In genomic region chr10:33216661-33217427, GRCh38 we compare ENCODE assay signal across 11 cellular contexts.
DNase-seq lines count a peak whose midpoint lies in the region; ATAC-seq and TF ChIP-seq lines count a peak whose summit lies in the region.
"Had no signal": no experiment of that assay in that cellular context is flagged by ENCODE, and none has a peak within 500 bp of the region (broad histone marks: within the 10 kb centered on the region; RNA-seq: fewer than 3 reads in every experiment).

No MANE protein-coding gene starts in this region.

- peak overlapping the region; percentile 15 for H2BK5ac ChIP-seq in IMR-90 (ENCODE audit: low read depth, low read length, poor library complexity, severe bottlenecking)

- H3K56ac ChIP-seq in IMR-90 (ENCODE audit: extremely low read depth, insufficient read depth, low read length) = no peak overlapping the region

- in situ Hi-C loops in IMR-90 (cut with MboI; ENCODE audit: low sequenced_read_pairs) = no loop called here

- H2BK15ac ChIP-seq in IMR-90 (ENCODE audit: low read depth, low read length) = no peak overlapping the region; the same call in 2 of the 3 replicates

- H2AK5ac ChIP-seq in IMR-90 (ENCODE audit: low read depth, low read length) = no peak overlapping the region

- no TSS peak for BruUV-seq in Caco-2 (replicated peaks; lab: Mats Ljungman, UMichigan)
- BruUV-seq in IMR-90 (replicated peaks; lab: Mats Ljungman, UMichigan) = no TSS peak

- TF ChIP-seq POLR2A in IMR-90 (IDR thresholded peaks at IDR 0.05; ENCODE audit: low read depth, low read length) = no peak

- no peak overlapping the region for H3K4me3 Mint-ChIP-seq in Caco-2 (ENCODE audit: unreplicated experiment)
- H3K4me3 Mint-ChIP-seq: activated naive CD4-positive, alpha-beta T cell treated with anti-CD3 and anti-CD28 coated beads, Interleukin-2, amount 10 ng/mL, durations not matched to agents 7 days and 5 days had no signal

- dilution Hi-C loops in IMR-90 (cut with HindIII; ENCODE audit: low sequenced_read_pairs, unreplicated experiment) = no loop called here

- TF ChIP-seq CTCF in Caco-2 (IDR thresholded peaks at IDR 0.05; ENCODE audit: insufficient read depth in 1 of 2, low read depth in 1 of 2, low read length in 1 of 2, severe bottlenecking in 1 of 2, unreplicated experiment in 1 of 2) (no peak), IMR-90 (conservative IDR thresholded peaks at IDR 0.05; ENCODE audit: low read depth, low read length) (no peak)

- H2AFZ ChIP-seq in IMR-90 (replicated peaks; ENCODE audit: low read length, poor library complexity) = no peak overlapping the region

- peak overlapping the region; percentile 39; the same call in 1 of the 2 replicates for H3K14ac ChIP-seq in IMR-90 (replicated peaks; ENCODE audit: low read depth, low read length)

- peak overlapping the region; percentile 36; the same call in 1 of the 2 replicates for H4K5ac ChIP-seq in IMR-90 (ENCODE audit: low read depth, low read length)

- intact Hi-C loops in Caco-2 (cut with micrococcal nuclease; ENCODE audit: unreplicated experiment) (no loop called here), IMR-90 (cut with micrococcal nuclease) (no loop called here)

- H3K4me1 Mint-ChIP-seq in Caco-2 (ENCODE audit: low read depth, unreplicated experiment) = peaks cover 8% of the 10 kb centered on the region

- POLR2A ChIA-PET in Caco-2 (lab: Charles Lee) = interaction anchor here (0.7 kb wide), 1 partner anchor 46 kb away, joined by 3 read pairs; no protein-coding TSS in a partner anchor
- POLR2A ChIA-PET in IMR-90 (lab: Charles Lee; ENCODE audit: unreplicated experiment) = no interaction called here

- H3K4me3 ChIP-seq in Caco-2 (ENCODE audit: low read depth, low read length) = no peak overlapping the region
- no peak overlapping the region for H3K4me3 ChIP-seq in IMR-90 (ENCODE audit: insufficient read depth, low read depth, low read length)
- H3K4me3 ChIP-seq in SJSA1 = no peak overlapping the region
- H3K4me3 ChIP-seq: uterus had no signal

- no peaks in the 10 kb centered on the region for H3K27me3 Mint-ChIP-seq in Caco-2 (ENCODE audit: insufficient read depth, unreplicated experiment)
- H3K27me3 Mint-ChIP-seq: activated naive CD4-positive, alpha-beta T cell treated with anti-CD3 and anti-CD28 coated beads, Interleukin-2, amount 10 ng/mL, durations not matched to agents 7 days and 5 days had no signal

- H3K18ac ChIP-seq in IMR-90 (ENCODE audit: low read depth, low read length) = peak overlapping the region; percentile 59; the same call in 1 of the 2 replicates

- H3K4me1 ChIP-seq in Caco-2 (peaks cover 10% of the 10 kb centered on the region), IMR-90 (ENCODE audit: control insufficient read depth, insufficient read depth, low read length) (peaks cover 19% of the 10 kb centered on the region), SJSA1 (replicated peaks) (peaks cover 79% of the 10 kb centered on the region)

- H3K27me3 ChIP-seq in Caco-2 (replicated peaks; ENCODE audit: control insufficient read depth, insufficient read depth, low read length) (no peaks in the 10 kb centered on the region), IMR-90 (ENCODE audit: control insufficient read depth, insufficient read depth, low read length) (no peaks in the 10 kb centered on the region), SJSA1 (replicated peaks) (no peaks in the 10 kb centered on the region)
- H3K27me3 ChIP-seq: uterus had no signal

- no peak overlapping the region for H3K4me2 ChIP-seq in IMR-90 (ENCODE audit: low read depth, low read length)

- CTCF ChIA-PET in Caco-2 (lab: Charles Lee) = no interaction called here
- CTCF ChIA-PET in IMR-90 (lab: Yijun Ruan, JAX) = interaction anchor here (1.5 kb wide), 1 partner anchor 24 kb away, joined by 3 read pairs; no protein-coding TSS in a partner anchor

- H3K9ac ChIP-seq in IMR-90 (ENCODE audit: low read depth, low read length) = no peak overlapping the region

- H3K27ac ChIP-seq in IMR-90 (ENCODE audit: insufficient read depth, low read length) (no peak overlapping the region), SJSA1 (peak overlapping the region; percentile 62)

- no peaks in the 10 kb centered on the region for H3K9me3 ChIP-seq in Caco-2
- H3K9me3 ChIP-seq in IMR-90 (ENCODE audit: control insufficient read depth, insufficient read depth, low read length) = no peaks in the 10 kb centered on the region
- H3K9me3 ChIP-seq in SJSA1 (replicated peaks) = no peaks in the 10 kb centered on the region
- H3K9me3 ChIP-seq: uterus had no signal

- H3K36me3 ChIP-seq in Caco-2 (ENCODE audit: control insufficient read depth, insufficient read depth, low read length) (no peaks in the 10 kb centered on the region; the same call in 1 of the 2 replicates), IMR-90 (ENCODE audit: control insufficient read depth, insufficient read depth, low read length) (peaks cover 19% of the 10 kb centered on the region), SJSA1 (peaks cover 71% of the 10 kb centered on the region)
- H3K36me3 ChIP-seq: uterus had no signal

- H3K9me1 ChIP-seq in IMR-90 (ENCODE audit: insufficient read depth, low read length) = peaks cover 6% of the 10 kb centered on the region

- TF ChIP-seq RAD21 in IMR-90 (IDR thresholded peaks at IDR 0.05; ENCODE audit: low read length) = no peak

- H3K36me3 Mint-ChIP-seq in Caco-2 (ENCODE audit: insufficient read depth, unreplicated experiment) = peaks cover 82% of the 10 kb centered on the region
- peaks cover 0 to 12% of the 10 kb centered on the region in 2 donors for H3K36me3 Mint-ChIP-seq in activated naive CD4-positive, alpha-beta T cell treated with anti-CD3 and anti-CD28 coated beads, Interleukin-2, amount 50 U/mL, for 72 hours
- H3K36me3 Mint-ChIP-seq: activated naive CD4-positive, alpha-beta T cell treated with anti-CD3 and anti-CD28 coated beads, Interleukin-2, amount 10 ng/mL, durations not matched to agents 7 days and 5 days had no signal

- H4K91ac ChIP-seq in IMR-90 (ENCODE audit: insufficient read depth, low read depth, low read length) = 0 out of 2 replicates have a peak overlapping the region, but pooled peaks have one; percentile 6

- no peaks in the 10 kb centered on the region for H3K9me3 Mint-ChIP-seq in Caco-2 (ENCODE audit: unreplicated experiment)
- peaks cover 0 to 6% of the 10 kb centered on the region in 2 donors for H3K9me3 Mint-ChIP-seq in activated naive CD4-positive, alpha-beta T cell treated with anti-CD3 and anti-CD28 coated beads, Interleukin-2, amount 50 U/mL, for 72 hours

- ATAC-seq in IMR-90 (ENCODE audit: low read depth) (no peak), HG02884 (IDR thresholded peaks at IDR 0.05; ENCODE audit: unreplicated experiment) (no peak), HG02852 (IDR thresholded peaks at IDR 0.05; ENCODE audit: unreplicated experiment) (no peak)
- ATAC-seq in activated naive CD4-positive, alpha-beta T cell treated with anti-CD3 and anti-CD28 coated beads, Interleukin-2, amount 50 U/mL, for 72 hours = no peak
- ATAC-seq: activated CD4-positive, CD25-positive, alpha-beta regulatory T cell treated with anti-CD3 and anti-CD28 coated beads, Interleukin-2, amount 50 U/mL, for 24 hours had no signal

- no peak overlapping the region for H3K23ac ChIP-seq in IMR-90 (ENCODE audit: low read depth, low read length)

- peak overlapping the region in 1 of 2 experiments; percentile 66; a peak in 2 of 4 replicates for H4K8ac ChIP-seq in IMR-90 (ENCODE audit: low read depth in 2 of 2, low read length in 2 of 2)

- no peak overlapping the region for H2AK9ac ChIP-seq in IMR-90 (replicated peaks; ENCODE audit: low read depth, low read length, poor library complexity)

- H3K79me1 ChIP-seq in IMR-90 (ENCODE audit: low read depth in 1 of 2, low read length in 2 of 2) = peaks cover 5 to 36% of the 10 kb centered on the region in 2 experiments; a peak in 3 of 4 replicates

- DNase-seq in Caco-2 = no peak
- no peak for DNase-seq in IMR-90
- peak; percentile 51 to 87 for DNase-seq in SJSA1 (ENCODE audit: low read depth in 1 of 2, low spot score in 2 of 2)
- peak; percentile 76 for DNase-seq in kidney tubule cell (ENCODE audit: low spot score)
- no peak for DNase-seq in CD1c-positive myeloid dendritic cell (ENCODE audit: extremely low spot score)
- no peak for DNase-seq in activated naive CD4-positive, alpha-beta T cell treated with anti-CD3 and anti-CD28 coated beads, Interleukin-2, amount 50 U/mL, for 72 hours (ENCODE audit: low spot score in 2 of 2)
- DNase-seq: activated naive CD4-positive, alpha-beta T cell treated with anti-CD3 and anti-CD28 coated beads, Interleukin-2, amount 10 ng/mL, durations not matched to agents 7 days and 5 days; uterus had no signal

- H4K20me1 ChIP-seq in IMR-90 (ENCODE audit: insufficient read depth, low read length) = no peaks in the 10 kb centered on the region

- WGBS in IMR-90 (ENCODE audit: extremely low coverage in 2 of 2, insufficient read length in 1 of 2), 2 experiments = 60% methylated on average over 2 of the region's 5 CpGs; no CpG with 5 or more reads in 1 of the 2 experiments

- H2BK120ac ChIP-seq in IMR-90 (ENCODE audit: low read depth, low read length) = 0 out of 2 replicates have a peak overlapping the region, but pooled peaks have one; percentile 11

- H2BK20ac ChIP-seq in IMR-90 (ENCODE audit: low read depth, low read length) = peak overlapping the region; percentile 74

- H3K27ac Mint-ChIP-seq in Caco-2 (ENCODE audit: unreplicated experiment) = peak overlapping the region; percentile 31
- H3K27ac Mint-ChIP-seq in activated naive CD4-positive, alpha-beta T cell treated with anti-CD3 and anti-CD28 coated beads, Interleukin-2, amount 50 U/mL, for 72 hours = no peak overlapping the region
- H3K27ac Mint-ChIP-seq: activated naive CD4-positive, alpha-beta T cell treated with anti-CD3 and anti-CD28 coated beads, Interleukin-2, amount 10 ng/mL, durations not matched to agents 7 days and 5 days had no signal

- peak overlapping the region; percentile 20 for H3K4ac ChIP-seq in IMR-90 (ENCODE audit: low read depth, low read length)

TF ChIP-seq in IMR-90, 13 proteins besides CTCF, POLR2A, EP300 and RAD21:
- TF ChIP-seq CEBPB (IDR thresholded peaks at IDR 0.05; ENCODE audit: low read depth, low read length) (no peak), MXI1 (IDR thresholded peaks at IDR 0.05; ENCODE audit: borderline replicate concordance, low read depth, low read length) (no peak)

Comparison
In these comparisons a context has a peak if more than half of its experiments do, and no peak if none do; other contexts are left out.
1. DNase-seq: peak in SJSA1 (2 of 2) and kidney tubule cell (single experiment); none in Caco-2 (0 of 2), IMR-90 (single experiment), CD1c-positive myeloid dendritic cell (single experiment) and activated naive CD4-positive, alpha-beta T cell treated with anti-CD3 and anti-CD28 coated beads, Interleukin-2, amount 50 U/mL, for 72 hours (0 of 2).